ENCODE assay signal across 8 cellular contexts in the genomic region with DNA sequence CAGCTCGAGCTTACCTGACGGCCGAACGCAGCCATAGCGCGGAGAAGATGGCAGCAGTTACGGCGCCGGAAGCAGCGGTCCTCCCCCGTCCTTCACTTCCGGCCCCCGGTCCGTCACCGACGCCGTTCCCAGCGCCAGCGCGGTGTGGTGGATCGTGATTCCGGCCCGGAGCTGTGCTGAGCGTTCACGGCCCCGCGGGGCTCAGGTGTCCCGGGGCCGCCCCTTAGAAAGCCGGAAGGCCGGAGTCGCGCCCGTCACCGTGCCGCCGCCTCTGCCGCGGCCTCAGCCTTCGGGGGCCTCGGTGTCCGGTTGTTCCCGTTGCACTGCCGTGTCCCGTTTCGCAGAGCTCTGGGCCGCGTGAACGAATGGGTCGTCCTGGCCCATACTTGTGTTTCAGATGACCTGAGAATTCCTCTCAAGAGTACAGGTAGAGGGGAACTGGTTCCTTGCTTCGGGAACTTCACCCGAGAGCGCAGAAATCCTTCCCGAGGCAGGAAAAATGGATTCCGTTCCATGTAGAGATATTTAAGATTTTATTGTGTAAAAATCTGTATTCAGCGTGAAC. TPM values are rescaled to one million over a fixed set of nuclear protein-coding genes. Genes with fewer than 3 reads are reported as not detected.
DNase-seq lines count a peak whose midpoint lies in the region; ATAC-seq and TF ChIP-seq lines count a peak whose summit lies in the region.

A gene with protein sequence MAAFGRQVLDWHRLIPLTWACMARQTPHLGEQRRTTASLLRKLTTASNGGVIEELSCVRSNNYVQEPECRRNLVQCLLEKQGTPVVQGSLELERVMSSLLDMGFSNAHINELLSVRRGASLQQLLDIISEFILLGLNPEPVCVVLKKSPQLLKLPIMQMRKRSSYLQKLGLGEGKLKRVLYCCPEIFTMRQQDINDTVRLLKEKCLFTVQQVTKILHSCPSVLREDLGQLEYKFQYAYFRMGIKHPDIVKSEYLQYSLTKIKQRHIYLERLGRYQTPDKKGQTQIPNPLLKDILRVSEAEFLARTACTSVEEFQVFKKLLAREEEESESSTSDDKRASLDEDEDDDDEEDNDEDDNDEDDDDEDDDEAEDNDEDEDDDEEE (minus strand): TSS at position 49 of the 565 bp plus-strand sequence. CDS start 14 bp downstream, at position 35.

- peak within 1 kb of the TSS; percentile 100 for H2AFZ ChIP-seq in GM23248

- 1 to 2% methylated on average over 51 to 56 of the region's 56 CpGs for WGBS in GM23248 (ENCODE audit: low coverage in 1 of 2, low lambda C conversion rate in 2 of 2, missing lambda C conversion rate in 2 of 2), 2 experiments

- H3K27me3 Mint-ChIP-seq in nephron progenitor cell (ENCODE audit: low read depth, poor library complexity): no peaks in the 10 kb centered on the region
- no peaks in the 10 kb centered on the region for H3K27me3 Mint-ChIP-seq in stimulated activated naive CD8-positive, alpha-beta T cell treated with anti-CD3 and anti-CD28 coated beads, Interleukin-15, amount 100 ng/mL, for 72 hours

- H3K36me3 Mint-ChIP-seq in nephron progenitor cell (ENCODE audit: low read depth): peaks cover 26% of the 10 kb centered on the region

- peak; percentile 97 for ATAC-seq in stimulated activated naive CD8-positive, alpha-beta T cell treated with anti-CD3 and anti-CD28 coated beads, Interleukin-15, amount 100 ng/mL, for 72 hours

- H3K9me3 Mint-ChIP-seq in nephron progenitor cell: no peaks in the 10 kb centered on the region
- no peaks in the 10 kb centered on the region for H3K9me3 Mint-ChIP-seq in stimulated activated naive CD8-positive, alpha-beta T cell treated with anti-CD3 and anti-CD28 coated beads, Interleukin-15, amount 100 ng/mL, for 72 hours

- H3K79me2 ChIP-seq in GM23248 (ENCODE audit: insufficient read depth): peaks cover 59% of the 10 kb centered on the region

- in situ Hi-C loops in GM23248 (cut with MboI): no loop called here

- H3K27me3 ChIP-seq in GM23248 (replicated peaks; ENCODE audit: insufficient read depth): no peaks in the 10 kb centered on the region

- no peak for TF ChIP-seq CTCF in nephron progenitor cell (IDR thresholded peaks at IDR 0.05)

- H4K20me1 ChIP-seq in GM23248 (ENCODE audit: insufficient read depth): no peaks in the 10 kb centered on the region

- no peaks in the 10 kb centered on the region for H3K9me2 ChIP-seq in GM23248 (ENCODE audit: insufficient read depth)

- peaks cover 24% of the 10 kb centered on the region for H3K4me1 Mint-ChIP-seq in nephron progenitor cell
- peaks cover 74% of the 10 kb centered on the region for H3K4me1 Mint-ChIP-seq in stimulated activated naive CD8-positive, alpha-beta T cell treated with anti-CD3 and anti-CD28 coated beads, Interleukin-15, amount 100 ng/mL, for 72 hours

- no peaks in the 10 kb centered on the region for H3K9me3 ChIP-seq in GM23248 (ENCODE audit: low read depth)

- peak within 1 kb of the TSS; percentile 98 for H3K4me3 Mint-ChIP-seq in nephron progenitor cell
- H3K4me3 Mint-ChIP-seq in stimulated activated naive CD8-positive, alpha-beta T cell treated with anti-CD3 and anti-CD28 coated beads, Interleukin-15, amount 100 ng/mL, for 72 hours: peak within 1 kb of the TSS; percentile 97 to 98

- H3K4me2 ChIP-seq in GM23248 (ENCODE audit: unreplicated experiment): peak within 1 kb of the TSS; percentile 97

- peaks cover 10% of the 10 kb centered on the region for H3F3A ChIP-seq in GM23248 (ENCODE audit: insufficient read depth)

- peak; percentile 83 for DNase-seq in EH (ENCODE audit: low read depth)
- DNase-seq in GM23248: peak; percentile 93
- peak; percentile 78 for DNase-seq in LHCN-M2 (ENCODE audit: low read depth)
- peak; percentile 86 to 87 for DNase-seq in SHP77 (lab: John Stamatoyannopoulos, UW)
- peak; percentile 74 for DNase-seq in activated gamma-delta T cell (lab: John Stamatoyannopoulos, UW)
- DNase-seq in fibroblast of the conjunctiva (ENCODE audit: low read depth): peak; percentile 59
- peak; percentile 87 for DNase-seq in nephron progenitor cell
- peak; percentile 86 to 89 for DNase-seq in stimulated activated naive CD8-positive, alpha-beta T cell treated with anti-CD3 and anti-CD28 coated beads, Interleukin-15, amount 100 ng/mL, for 72 hours

- H3K9ac ChIP-seq in GM23248: peak within 1 kb of the TSS; percentile 92

- H3K4me1 ChIP-seq in GM23248 (ENCODE audit: insufficient read depth): peaks cover 12% of the 10 kb centered on the region

- peak within 1 kb of the TSS; percentile 56 for H3K27ac ChIP-seq in GM23248

- H3K27ac Mint-ChIP-seq in nephron progenitor cell: peak within 1 kb of the TSS; percentile 97
- H3K27ac Mint-ChIP-seq in stimulated activated naive CD8-positive, alpha-beta T cell treated with anti-CD3 and anti-CD28 coated beads, Interleukin-15, amount 100 ng/mL, for 72 hours: peak within 1 kb of the TSS; percentile 96 to 98

- H3K36me3 ChIP-seq in GM23248 (ENCODE audit: low read depth): no peaks in the 10 kb centered on the region

- peak within 1 kb of the TSS; percentile 97 for H3K4me3 ChIP-seq in GM23248

RNA-seq across cellular contexts. Expression of the gene that starts here (rescaled TPM):
- 21.0 and 39.8 TPM in 2 replicates for total RNA-seq in GM23248 (2014; rRNA removed; shearing (Covaris generic))
- polyA plus RNA-seq in GM23248 (2016; fragmentation: Nextera tagmentation; extraction: Ambion mirVana): 15.1 and 15.8 TPM in 2 replicates
- 24.3 and 34.1 TPM in 2 replicates for total RNA-seq in LHCN-M2 (2014; rRNA removed)
- 18.8 TPM for polyA plus RNA-seq in LHCN-M2 (2012)

Comparison
In these comparisons a context has a peak if more than half of its experiments do, and no peak if none do; other contexts are left out.
1. Peak in every context shown above with its lines: DNase-seq, ATAC-seq, H3K4me3 ChIP-seq and H3K27ac ChIP-seq.